ENCODE assay signal across 19 cellular contexts in the genomic region with DNA sequence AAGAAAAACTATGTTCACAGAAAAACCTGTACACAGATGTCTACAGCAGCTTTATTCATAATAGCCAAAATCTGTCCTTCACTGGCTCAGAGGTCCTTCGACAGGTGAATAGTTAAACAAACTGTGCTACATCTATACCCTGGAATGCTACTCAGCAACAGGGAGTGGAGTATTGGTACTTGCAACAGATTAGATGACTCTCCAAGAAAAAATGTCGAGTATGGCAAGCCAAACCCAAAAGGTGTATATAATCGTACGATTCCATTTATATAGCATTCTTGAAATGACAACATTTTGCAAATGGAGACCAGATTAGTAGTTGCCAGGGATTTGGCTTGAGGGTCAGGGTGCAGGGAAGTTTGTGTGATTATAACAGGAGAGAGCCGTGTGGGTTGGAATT. TPM values are rescaled to one million over a fixed set of nuclear protein-coding genes. Genes with fewer than 3 reads are reported as not detected.
"Had no signal": no experiment of that assay in that cellular context is flagged by ENCODE, and none has a peak within 500 bp of the region (broad histone marks: within the 10 kb centered on the region; RNA-seq: fewer than 3 reads in every experiment).

No MANE protein-coding gene starts in this region.

- H3K36me3 ChIP-seq: heart left ventricle, spleen, tibial artery had no signal

- H3K4me1 Mint-ChIP-seq: stimulated activated memory B cell treated with anti-CD40 and anti-IgM and Interleukin-4, amounts not matched to agents 10 μg/mL and 1 μg/mL and 100 μg/mL, for 72 hours had no signal

- H3K4me1 ChIP-seq: heart left ventricle, tibial artery had no signal

- H3K9me3 ChIP-seq: heart left ventricle, spleen, tibial artery had no signal

- ATAC-seq: heart left ventricle; left colon; natural killer cell; sciatic nerve; stimulated activated memory B cell treated with anti-CD40 and anti-IgM and Interleukin-4, amounts not matched to agents 10 μg/mL and 1 μg/mL and 100 μg/mL, for 72 hours had no signal

- H3K27ac ChIP-seq: heart left ventricle, spleen, tibial artery had no signal

- DNase-seq: erythroblast; foreskin melanocyte; heart left ventricle; hippocampal formation; left colon; natural killer cell; posterior cingulate gyrus; spleen; stimulated activated CD4-positive, alpha-beta T cell treated with anti-CD3 and anti-CD28 coated beads, Interleukin-15, amount 100 ng/mL, for 24 hours; stimulated activated CD4-positive, alpha-beta T cell treated with anti-CD3 and anti-CD28 coated beads, Interleukin-1b, Interleukin-23, amount 100 ng/mL, for 48 hours; stimulated activated CD4-positive, alpha-beta T cell treated with anti-CD3 and anti-CD28 coated beads, Interleukin-4, amount 100 ng/mL, for 24 hours had no signal

- H3K4me3 Mint-ChIP-seq: dendritic cell treated with granulocyte-macrophage colony-stimulating factor and Interleukin-4, amounts not matched to agents 40 ng/mL and 50 ng/mL, for 4 days; neural crest cell; stimulated activated memory B cell treated with anti-CD40 and anti-IgM and Interleukin-4, amounts not matched to agents 10 μg/mL and 1 μg/mL and 100 μg/mL, for 72 hours; stimulated activated naive CD8-positive, alpha-beta T cell treated with anti-CD3 and anti-CD28 coated beads, Interleukin-15, Interleukin-2, amounts not matched to agents 100 ng/mL and 50 ng/mL, for 24 hours had no signal

- H3K9me3 Mint-ChIP-seq: dendritic cell treated with granulocyte-macrophage colony-stimulating factor and Interleukin-4, amounts not matched to agents 40 ng/mL and 50 ng/mL, for 4 days; natural killer cell; neural crest cell; stimulated activated naive CD8-positive, alpha-beta T cell treated with anti-CD3 and anti-CD28 coated beads, Interleukin-15, Interleukin-2, amounts not matched to agents 100 ng/mL and 50 ng/mL, for 24 hours had no signal

- H3K27ac Mint-ChIP-seq: dendritic cell treated with granulocyte-macrophage colony-stimulating factor and Interleukin-4, amounts not matched to agents 40 ng/mL and 50 ng/mL, for 4 days; natural killer cell; stimulated activated memory B cell treated with anti-CD40 and anti-IgM and Interleukin-4, amounts not matched to agents 10 μg/mL and 1 μg/mL and 100 μg/mL, for 72 hours; stimulated activated naive CD8-positive, alpha-beta T cell treated with anti-CD3 and anti-CD28 coated beads, Interleukin-15, Interleukin-2, amounts not matched to agents 100 ng/mL and 50 ng/mL, for 24 hours had no signal

- H3K4me3 ChIP-seq: heart left ventricle, spleen, tibial artery had no signal

- FAIRE-seq: colon had no signal

- H3K36me3 Mint-ChIP-seq: natural killer cell; stimulated activated memory B cell treated with anti-CD40 and anti-IgM and Interleukin-4, amounts not matched to agents 10 μg/mL and 1 μg/mL and 100 μg/mL, for 72 hours had no signal

RNA-seq across cellular contexts. Expression of gene RGMA, which starts 22.4 kb away (rescaled TPM):
- total RNA-seq: natural killer cell, pulmonary artery endothelial cell had no signal
